1 cellular context compared by ENCODE assay signal in the genomic region with DNA sequence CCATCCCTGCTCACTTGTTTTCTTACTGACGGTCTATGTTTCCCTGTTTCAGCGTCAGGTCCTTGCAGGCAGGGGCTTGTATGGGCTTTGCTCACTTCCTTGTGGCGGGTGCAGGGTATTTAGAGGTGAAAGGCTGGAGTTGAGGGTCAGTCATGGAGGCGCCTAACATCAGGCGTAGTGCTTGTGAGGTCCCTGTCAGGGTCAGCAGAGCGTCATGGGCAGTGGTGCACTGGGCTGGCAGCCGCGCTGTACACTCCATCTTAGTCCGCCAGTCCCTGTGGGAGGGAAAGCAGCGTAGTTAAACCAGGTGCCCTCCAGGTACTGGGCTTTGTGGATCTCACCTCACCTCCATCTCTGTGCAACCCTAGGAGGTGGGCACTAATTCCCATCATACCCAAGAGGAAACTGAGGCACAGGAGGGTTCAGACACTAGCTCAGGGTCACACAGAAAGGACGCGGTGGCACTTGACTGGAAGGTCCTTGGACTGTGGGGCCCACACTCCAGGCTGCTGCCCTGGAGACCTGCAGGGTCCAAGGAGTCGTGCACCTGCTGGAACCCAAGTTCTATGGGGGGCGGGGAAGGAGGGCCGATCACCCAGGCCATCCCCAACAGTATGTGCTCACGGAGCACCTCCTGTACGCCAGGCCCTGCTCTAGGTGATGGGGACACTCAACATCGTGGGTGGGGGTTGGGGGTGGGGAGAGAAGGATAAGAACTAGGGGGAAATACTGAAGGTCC.
A peak's percentile ranks its signal among the peaks of the same experiment; 100 is the strongest.
TF ChIP-seq lines count a peak whose summit lies in the region.

No MANE protein-coding gene starts in this region.

TF ChIP-seq in WTC11, 78 proteins besides CTCF, POLR2A, EP300 and RAD21:
- TF ChIP-seq, protein P1, sequence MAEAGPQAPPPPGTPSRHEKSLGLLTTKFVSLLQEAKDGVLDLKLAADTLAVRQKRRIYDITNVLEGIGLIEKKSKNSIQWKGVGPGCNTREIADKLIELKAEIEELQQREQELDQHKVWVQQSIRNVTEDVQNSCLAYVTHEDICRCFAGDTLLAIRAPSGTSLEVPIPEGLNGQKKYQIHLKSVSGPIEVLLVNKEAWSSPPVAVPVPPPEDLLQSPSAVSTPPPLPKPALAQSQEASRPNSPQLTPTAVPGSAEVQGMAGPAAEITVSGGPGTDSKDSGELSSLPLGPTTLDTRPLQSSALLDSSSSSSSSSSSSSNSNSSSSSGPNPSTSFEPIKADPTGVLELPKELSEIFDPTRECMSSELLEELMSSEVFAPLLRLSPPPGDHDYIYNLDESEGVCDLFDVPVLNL (CRISPR knock-in tag; IDR thresholded peaks at IDR 0.05; ENCODE audit: borderline replicate concordance, low read depth): no peak
- TF ChIP-seq NR3C1 (CRISPR knock-in tag; conservative IDR thresholded peaks at IDR 0.05; ENCODE audit: low read depth): 0 out of 2 replicates have a peak, but pooled peaks have one; percentile 34
- no peak for TF ChIP-seq ATF1 (CRISPR knock-in tag; IDR thresholded peaks at IDR 0.05)
- TF ChIP-seq ZNF232 (CRISPR knock-in tag; IDR thresholded peaks at IDR 0.05): no peak
